In genomic region chrX:119870626-119871131, GRCh38 we compare ENCODE assay signal across 1 cellular context.
TF ChIP-seq lines count a peak whose summit lies in the region.

No MANE protein-coding gene starts in this region.

TF ChIP-seq in GM12878, 131 proteins besides CTCF, POLR2A, EP300 and RAD21:
- TF ChIP-seq PAX5 (IDR thresholded peaks at IDR 0.05; ENCODE audit: borderline replicate concordance, low read depth, low read length) (0 out of 2 replicates have a peak, but pooled peaks have one; percentile 16), ETV6 (conservative IDR thresholded peaks at IDR 0.05 in 1 of 2, IDR thresholded peaks at IDR 0.05 in 1 of 2; ENCODE audit: borderline replicate concordance in 1 of 2, low read depth in 1 of 2) (no peak), YY1 (IDR thresholded peaks at IDR 0.05; ENCODE audit: low read depth, low read length) (peak; percentile 80)
